ENCODE assay signal across 1 cellular context in the genomic region with DNA sequence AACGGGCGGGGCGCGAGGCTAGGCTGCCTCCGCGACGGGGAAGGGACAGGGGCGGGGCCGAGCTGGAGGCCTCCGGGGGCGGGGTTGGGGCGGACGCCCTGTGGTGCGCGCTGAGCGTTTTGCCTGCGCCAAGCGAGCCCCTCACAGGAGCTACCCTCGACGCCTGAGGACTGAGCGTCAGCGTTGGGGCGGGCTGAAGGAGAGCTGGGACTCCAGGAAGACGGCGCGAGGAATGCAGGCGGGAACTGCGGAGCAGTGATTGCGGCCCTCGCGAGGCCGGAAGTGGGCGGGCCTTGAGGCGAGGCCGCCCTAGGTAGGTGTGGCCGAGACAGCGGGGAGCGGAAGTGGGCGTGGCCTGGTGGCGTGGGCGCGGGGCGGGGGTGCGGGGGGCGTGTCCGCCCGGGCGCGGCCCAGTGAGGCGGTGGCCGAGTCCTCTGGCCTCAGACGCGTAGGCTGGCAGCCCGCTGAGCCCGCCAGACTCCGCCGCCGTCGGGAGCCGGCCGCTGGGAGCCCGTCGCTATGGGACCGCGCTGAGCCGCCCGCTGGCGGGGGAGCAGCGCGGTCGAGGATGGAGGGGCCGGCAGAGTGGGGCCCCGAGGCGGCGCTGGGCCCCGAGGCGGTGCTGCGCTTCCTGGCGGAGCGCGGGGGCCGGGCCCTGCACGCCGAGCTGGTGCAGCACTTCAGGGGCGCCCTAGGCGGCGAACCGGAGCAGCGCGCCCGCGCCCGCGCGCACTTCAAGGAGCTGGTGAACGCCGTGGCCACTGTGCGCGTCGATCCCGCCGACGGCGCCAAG.
TF ChIP-seq lines count a peak whose summit lies in the region.

A gene (minus strand): TSS at position 45 of the 793 bp plus-strand sequence. CDS start 139 bp downstream, outside the sequence.
A gene with protein sequence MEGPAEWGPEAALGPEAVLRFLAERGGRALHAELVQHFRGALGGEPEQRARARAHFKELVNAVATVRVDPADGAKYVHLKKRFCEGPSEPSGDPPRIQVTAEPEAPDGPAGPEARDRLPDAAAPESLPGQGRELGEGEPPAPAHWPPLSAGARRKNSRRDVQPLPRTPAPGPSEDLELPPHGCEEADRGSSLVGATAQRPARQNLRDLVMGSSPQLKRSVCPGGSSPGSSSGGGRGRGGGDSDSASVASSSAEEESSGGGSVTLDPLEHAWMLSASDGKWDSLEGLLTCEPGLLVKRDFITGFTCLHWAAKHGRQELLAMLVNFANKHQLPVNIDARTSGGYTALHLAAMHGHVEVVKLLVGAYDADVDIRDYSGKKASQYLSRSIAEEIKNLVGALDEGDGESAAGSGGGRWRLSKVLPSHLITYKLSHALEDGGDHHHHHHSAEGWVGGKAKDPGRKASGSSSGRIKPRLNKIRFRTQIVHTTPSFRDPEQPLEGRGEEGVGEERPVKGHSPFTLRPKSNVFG (plus strand): TSS at position 443 of the 793 bp plus-strand sequence. CDS start 126 bp downstream, at position 569.

TF ChIP-seq in GM12878, 131 proteins besides CTCF, POLR2A, EP300 and RAD21 (continued from another document and continues in another):
- TF ChIP-seq, protein P1, sequence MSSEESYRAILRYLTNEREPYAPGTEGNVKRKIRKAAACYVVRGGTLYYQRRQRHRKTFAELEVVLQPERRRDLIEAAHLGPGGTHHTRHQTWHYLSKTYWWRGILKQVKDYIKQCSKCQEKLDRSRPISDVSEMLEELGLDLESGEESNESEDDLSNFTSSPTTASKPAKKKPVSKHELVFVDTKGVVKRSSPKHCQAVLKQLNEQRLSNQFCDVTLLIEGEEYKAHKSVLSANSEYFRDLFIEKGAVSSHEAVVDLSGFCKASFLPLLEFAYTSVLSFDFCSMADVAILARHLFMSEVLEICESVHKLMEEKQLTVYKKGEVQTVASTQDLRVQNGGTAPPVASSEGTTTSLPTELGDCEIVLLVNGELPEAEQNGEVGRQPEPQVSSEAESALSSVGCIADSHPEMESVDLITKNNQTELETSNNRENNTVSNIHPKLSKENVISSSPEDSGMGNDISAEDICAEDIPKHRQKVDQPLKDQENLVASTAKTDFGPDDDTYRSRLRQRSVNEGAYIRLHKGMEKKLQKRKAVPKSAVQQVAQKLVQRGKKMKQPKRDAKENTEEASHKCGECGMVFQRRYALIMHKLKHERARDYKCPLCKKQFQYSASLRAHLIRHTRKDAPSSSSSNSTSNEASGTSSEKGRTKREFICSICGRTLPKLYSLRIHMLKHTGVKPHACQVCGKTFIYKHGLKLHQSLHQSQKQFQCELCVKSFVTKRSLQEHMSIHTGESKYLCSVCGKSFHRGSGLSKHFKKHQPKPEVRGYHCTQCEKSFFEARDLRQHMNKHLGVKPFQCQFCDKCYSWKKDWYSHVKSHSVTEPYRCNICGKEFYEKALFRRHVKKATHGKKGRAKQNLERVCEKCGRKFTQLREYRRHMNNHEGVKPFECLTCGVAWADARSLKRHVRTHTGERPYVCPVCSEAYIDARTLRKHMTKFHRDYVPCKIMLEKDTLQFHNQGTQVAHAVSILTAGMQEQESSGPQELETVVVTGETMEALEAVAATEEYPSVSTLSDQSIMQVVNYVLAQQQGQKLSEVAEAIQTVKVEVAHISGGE (CRISPR knock-in tag; IDR thresholded peaks at IDR 0.05), result no peak
- no peak for TF ChIP-seq KDM1A (IDR thresholded peaks at IDR 0.05; ENCODE audit: borderline replicate concordance)
- TF ChIP-seq BRCA1 (IDR thresholded peaks at IDR 0.05; ENCODE audit: low read depth, low read length), result peak; percentile 39; the same call in 1 of the 2 replicates
- TF ChIP-seq HDGF (IDR thresholded peaks at IDR 0.05), result peak; percentile 82
- TF ChIP-seq NFXL1 (IDR thresholded peaks at IDR 0.05; ENCODE audit: borderline replicate concordance), result no peak
- TF ChIP-seq SMAD1 (IDR thresholded peaks at IDR 0.05; ENCODE audit: low read depth, partially characterized antibody), result no peak
- no peak for TF ChIP-seq TBL1XR1 (IDR thresholded peaks at IDR 0.05; ENCODE audit: low read depth, low read length)
- no peak for TF ChIP-seq TCF7 (IDR thresholded peaks at IDR 0.05; ENCODE audit: borderline replicate concordance)
- no peak for TF ChIP-seq ZSCAN29 (IDR thresholded peaks at IDR 0.05)
- TF ChIP-seq, protein P2, sequence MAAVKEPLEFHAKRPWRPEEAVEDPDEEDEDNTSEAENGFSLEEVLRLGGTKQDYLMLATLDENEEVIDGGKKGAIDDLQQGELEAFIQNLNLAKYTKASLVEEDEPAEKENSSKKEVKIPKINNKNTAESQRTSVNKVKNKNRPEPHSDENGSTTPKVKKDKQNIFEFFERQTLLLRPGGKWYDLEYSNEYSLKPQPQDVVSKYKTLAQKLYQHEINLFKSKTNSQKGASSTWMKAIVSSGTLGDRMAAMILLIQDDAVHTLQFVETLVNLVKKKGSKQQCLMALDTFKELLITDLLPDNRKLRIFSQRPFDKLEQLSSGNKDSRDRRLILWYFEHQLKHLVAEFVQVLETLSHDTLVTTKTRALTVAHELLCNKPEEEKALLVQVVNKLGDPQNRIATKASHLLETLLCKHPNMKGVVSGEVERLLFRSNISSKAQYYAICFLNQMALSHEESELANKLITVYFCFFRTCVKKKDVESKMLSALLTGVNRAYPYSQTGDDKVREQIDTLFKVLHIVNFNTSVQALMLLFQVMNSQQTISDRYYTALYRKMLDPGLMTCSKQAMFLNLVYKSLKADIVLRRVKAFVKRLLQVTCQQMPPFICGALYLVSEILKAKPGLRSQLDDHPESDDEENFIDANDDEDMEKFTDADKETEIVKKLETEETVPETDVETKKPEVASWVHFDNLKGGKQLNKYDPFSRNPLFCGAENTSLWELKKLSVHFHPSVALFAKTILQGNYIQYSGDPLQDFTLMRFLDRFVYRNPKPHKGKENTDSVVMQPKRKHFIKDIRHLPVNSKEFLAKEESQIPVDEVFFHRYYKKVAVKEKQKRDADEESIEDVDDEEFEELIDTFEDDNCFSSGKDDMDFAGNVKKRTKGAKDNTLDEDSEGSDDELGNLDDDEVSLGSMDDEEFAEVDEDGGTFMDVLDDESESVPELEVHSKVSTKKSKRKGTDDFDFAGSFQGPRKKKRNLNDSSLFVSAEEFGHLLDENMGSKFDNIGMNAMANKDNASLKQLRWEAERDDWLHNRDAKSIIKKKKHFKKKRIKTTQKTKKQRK (IDR thresholded peaks at IDR 0.05; ENCODE audit: low read depth, low read length), result no peak
- no peak for TF ChIP-seq TCF12 (IDR thresholded peaks at IDR 0.05; ENCODE audit: low read depth, low read length)
- TF ChIP-seq SPI1 (IDR thresholded peaks at IDR 0.05; ENCODE audit: borderline replicate concordance, insufficient read depth, low read depth, low read length), result peak; percentile 58; the same call in 1 of the 2 replicates
- no peak for TF ChIP-seq MYB (IDR thresholded peaks at IDR 0.05; ENCODE audit: borderline replicate concordance, low read depth, low read length)
- no peak for TF ChIP-seq MXI1 (IDR thresholded peaks at IDR 0.05; ENCODE audit: low read depth, low read length)
- no peak for TF ChIP-seq ZNF622 (IDR thresholded peaks at IDR 0.05)
- TF ChIP-seq IKZF1 (conservative IDR thresholded peaks at IDR 0.05), result no peak; the same call in none of the 2 replicates
- TF ChIP-seq SIN3A (IDR thresholded peaks at IDR 0.05; ENCODE audit: low read depth, low read length), result no peak
- TF ChIP-seq, protein P3, sequence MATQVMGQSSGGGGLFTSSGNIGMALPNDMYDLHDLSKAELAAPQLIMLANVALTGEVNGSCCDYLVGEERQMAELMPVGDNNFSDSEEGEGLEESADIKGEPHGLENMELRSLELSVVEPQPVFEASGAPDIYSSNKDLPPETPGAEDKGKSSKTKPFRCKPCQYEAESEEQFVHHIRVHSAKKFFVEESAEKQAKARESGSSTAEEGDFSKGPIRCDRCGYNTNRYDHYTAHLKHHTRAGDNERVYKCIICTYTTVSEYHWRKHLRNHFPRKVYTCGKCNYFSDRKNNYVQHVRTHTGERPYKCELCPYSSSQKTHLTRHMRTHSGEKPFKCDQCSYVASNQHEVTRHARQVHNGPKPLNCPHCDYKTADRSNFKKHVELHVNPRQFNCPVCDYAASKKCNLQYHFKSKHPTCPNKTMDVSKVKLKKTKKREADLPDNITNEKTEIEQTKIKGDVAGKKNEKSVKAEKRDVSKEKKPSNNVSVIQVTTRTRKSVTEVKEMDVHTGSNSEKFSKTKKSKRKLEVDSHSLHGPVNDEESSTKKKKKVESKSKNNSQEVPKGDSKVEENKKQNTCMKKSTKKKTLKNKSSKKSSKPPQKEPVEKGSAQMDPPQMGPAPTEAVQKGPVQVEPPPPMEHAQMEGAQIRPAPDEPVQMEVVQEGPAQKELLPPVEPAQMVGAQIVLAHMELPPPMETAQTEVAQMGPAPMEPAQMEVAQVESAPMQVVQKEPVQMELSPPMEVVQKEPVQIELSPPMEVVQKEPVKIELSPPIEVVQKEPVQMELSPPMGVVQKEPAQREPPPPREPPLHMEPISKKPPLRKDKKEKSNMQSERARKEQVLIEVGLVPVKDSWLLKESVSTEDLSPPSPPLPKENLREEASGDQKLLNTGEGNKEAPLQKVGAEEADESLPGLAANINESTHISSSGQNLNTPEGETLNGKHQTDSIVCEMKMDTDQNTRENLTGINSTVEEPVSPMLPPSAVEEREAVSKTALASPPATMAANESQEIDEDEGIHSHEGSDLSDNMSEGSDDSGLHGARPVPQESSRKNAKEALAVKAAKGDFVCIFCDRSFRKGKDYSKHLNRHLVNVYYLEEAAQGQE (IDR thresholded peaks at IDR 0.05; ENCODE audit: low read depth, low read length), result 0 out of 2 replicates have a peak, but pooled peaks have one; percentile 2
- TF ChIP-seq SIX5 (IDR thresholded peaks at IDR 0.05; ENCODE audit: low read depth, low read length, severe bottlenecking), result no peak
- TF ChIP-seq, protein P4, sequence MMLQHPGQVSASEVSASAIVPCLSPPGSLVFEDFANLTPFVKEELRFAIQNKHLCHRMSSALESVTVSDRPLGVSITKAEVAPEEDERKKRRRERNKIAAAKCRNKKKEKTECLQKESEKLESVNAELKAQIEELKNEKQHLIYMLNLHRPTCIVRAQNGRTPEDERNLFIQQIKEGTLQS (IDR thresholded peaks at IDR 0.05; ENCODE audit: borderline replicate concordance, extremely low read depth, low read depth, low read length), result no peak
- TF ChIP-seq, protein P5, sequence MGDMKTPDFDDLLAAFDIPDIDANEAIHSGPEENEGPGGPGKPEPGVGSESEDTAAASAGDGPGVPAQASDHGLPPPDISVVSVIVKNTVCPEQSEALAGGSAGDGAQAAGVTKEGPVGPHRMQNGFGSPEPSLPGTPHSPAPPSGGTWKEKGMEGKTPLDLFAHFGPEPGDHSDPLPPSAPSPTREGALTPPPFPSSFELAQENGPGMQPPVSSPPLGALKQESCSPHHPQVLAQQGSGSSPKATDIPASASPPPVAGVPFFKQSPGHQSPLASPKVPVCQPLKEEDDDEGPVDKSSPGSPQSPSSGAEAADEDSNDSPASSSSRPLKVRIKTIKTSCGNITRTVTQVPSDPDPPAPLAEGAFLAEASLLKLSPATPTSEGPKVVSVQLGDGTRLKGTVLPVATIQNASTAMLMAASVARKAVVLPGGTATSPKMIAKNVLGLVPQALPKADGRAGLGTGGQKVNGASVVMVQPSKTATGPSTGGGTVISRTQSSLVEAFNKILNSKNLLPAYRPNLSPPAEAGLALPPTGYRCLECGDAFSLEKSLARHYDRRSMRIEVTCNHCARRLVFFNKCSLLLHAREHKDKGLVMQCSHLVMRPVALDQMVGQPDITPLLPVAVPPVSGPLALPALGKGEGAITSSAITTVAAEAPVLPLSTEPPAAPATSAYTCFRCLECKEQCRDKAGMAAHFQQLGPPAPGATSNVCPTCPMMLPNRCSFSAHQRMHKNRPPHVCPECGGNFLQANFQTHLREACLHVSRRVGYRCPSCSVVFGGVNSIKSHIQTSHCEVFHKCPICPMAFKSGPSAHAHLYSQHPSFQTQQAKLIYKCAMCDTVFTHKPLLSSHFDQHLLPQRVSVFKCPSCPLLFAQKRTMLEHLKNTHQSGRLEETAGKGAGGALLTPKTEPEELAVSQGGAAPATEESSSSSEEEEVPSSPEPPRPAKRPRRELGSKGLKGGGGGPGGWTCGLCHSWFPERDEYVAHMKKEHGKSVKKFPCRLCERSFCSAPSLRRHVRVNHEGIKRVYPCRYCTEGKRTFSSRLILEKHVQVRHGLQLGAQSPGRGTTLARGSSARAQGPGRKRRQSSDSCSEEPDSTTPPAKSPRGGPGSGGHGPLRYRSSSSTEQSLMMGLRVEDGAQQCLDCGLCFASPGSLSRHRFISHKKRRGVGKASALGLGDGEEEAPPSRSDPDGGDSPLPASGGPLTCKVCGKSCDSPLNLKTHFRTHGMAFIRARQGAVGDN (IDR thresholded peaks at IDR 0.05), result peak; percentile 51; the same call in 1 of the 2 replicates
- TF ChIP-seq, protein P6, sequence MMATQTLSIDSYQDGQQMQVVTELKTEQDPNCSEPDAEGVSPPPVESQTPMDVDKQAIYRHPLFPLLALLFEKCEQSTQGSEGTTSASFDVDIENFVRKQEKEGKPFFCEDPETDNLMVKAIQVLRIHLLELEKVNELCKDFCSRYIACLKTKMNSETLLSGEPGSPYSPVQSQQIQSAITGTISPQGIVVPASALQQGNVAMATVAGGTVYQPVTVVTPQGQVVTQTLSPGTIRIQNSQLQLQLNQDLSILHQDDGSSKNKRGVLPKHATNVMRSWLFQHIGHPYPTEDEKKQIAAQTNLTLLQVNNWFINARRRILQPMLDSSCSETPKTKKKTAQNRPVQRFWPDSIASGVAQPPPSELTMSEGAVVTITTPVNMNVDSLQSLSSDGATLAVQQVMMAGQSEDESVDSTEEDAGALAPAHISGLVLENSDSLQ (IDR thresholded peaks at IDR 0.05), result no peak
- TF ChIP-seq, protein P7, sequence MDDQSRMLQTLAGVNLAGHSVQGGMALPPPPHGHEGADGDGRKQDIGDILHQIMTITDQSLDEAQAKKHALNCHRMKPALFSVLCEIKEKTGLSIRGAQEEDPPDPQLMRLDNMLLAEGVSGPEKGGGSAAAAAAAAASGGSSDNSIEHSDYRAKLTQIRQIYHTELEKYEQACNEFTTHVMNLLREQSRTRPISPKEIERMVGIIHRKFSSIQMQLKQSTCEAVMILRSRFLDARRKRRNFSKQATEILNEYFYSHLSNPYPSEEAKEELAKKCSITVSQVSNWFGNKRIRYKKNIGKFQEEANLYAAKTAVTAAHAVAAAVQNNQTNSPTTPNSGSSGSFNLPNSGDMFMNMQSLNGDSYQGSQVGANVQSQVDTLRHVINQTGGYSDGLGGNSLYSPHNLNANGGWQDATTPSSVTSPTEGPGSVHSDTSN (IDR thresholded peaks at IDR 0.05; ENCODE audit: insufficient replicate concordance, low read depth, low read length), result no peak
- TF ChIP-seq, protein P8, sequence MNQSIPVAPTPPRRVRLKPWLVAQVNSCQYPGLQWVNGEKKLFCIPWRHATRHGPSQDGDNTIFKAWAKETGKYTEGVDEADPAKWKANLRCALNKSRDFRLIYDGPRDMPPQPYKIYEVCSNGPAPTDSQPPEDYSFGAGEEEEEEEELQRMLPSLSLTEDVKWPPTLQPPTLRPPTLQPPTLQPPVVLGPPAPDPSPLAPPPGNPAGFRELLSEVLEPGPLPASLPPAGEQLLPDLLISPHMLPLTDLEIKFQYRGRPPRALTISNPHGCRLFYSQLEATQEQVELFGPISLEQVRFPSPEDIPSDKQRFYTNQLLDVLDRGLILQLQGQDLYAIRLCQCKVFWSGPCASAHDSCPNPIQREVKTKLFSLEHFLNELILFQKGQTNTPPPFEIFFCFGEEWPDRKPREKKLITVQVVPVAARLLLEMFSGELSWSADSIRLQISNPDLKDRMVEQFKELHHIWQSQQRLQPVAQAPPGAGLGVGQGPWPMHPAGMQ (IDR thresholded peaks at IDR 0.05; ENCODE audit: borderline replicate concordance), result no peak
- no peak for TF ChIP-seq TCF3 (IDR thresholded peaks at IDR 0.05; ENCODE audit: borderline replicate concordance, insufficient read depth, low read depth, low read length)
- no peak for TF ChIP-seq HDAC2 (IDR thresholded peaks at IDR 0.05)
- no peak for TF ChIP-seq NR2C2 (IDR thresholded peaks at IDR 0.05; ENCODE audit: borderline replicate concordance, control insufficient read depth, insufficient read length, low read depth)
- no peak for TF ChIP-seq ETV6 (conservative IDR thresholded peaks at IDR 0.05 in 1 of 2, IDR thresholded peaks at IDR 0.05 in 1 of 2; ENCODE audit: borderline replicate concordance in 1 of 2, low read depth in 1 of 2)
- no peak for TF ChIP-seq SMAD5 (IDR thresholded peaks at IDR 0.05; ENCODE audit: low read depth)
- TF ChIP-seq SMARCA5 (IDR thresholded peaks at IDR 0.05), result 0 out of 2 replicates have a peak, but pooled peaks have one; percentile 73
- TF ChIP-seq BCL11A (IDR thresholded peaks at IDR 0.05; ENCODE audit: low read depth, low read length), result no peak
